24 cellular contexts compared by ENCODE assay signal in the genomic region with DNA sequence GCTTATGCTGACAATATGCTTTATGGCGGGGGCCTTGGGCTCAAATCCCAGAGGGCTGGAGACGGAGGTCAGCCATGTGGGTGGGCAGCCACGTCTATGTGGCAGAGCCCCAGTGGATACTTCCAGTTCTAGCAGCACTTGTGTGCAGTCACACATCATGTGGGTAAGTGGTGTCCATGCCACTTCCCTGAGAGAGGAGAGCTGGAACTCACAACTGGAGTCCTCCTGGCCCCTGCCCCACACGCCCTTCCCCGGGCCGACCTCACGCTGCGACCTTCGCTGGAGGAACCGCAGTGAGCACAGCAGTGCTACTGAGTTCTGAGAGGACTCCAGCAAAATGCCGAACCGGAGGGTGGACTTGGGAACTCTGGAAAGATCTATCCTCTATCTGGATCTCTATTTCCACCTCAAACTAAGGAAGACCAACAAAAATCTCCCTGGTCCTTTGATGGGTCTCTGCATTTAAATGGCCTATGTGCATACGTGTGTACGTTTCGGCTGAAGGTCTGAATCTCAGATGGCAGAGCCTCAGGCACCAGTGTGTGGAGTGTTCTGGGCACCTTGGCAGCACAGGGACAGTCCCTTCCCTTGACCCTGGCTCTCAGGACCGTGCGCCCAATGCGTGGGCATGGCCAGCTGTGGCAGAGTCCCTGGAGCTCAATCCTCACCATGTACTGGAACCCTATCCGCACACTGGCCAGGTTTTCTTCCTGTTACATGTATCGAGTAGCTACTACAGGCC. TPM values are rescaled to one million over a fixed set of nuclear protein-coding genes. Genes with fewer than 3 reads are reported as not detected.
DNase-seq lines count a peak whose midpoint lies in the region; ATAC-seq, FAIRE-seq and TF ChIP-seq lines count a peak whose summit lies in the region.
"Had no signal": no experiment of that assay in that cellular context is flagged by ENCODE, and none has a peak within 500 bp of the region (broad histone marks: within the 10 kb centered on the region; RNA-seq: fewer than 3 reads in every experiment).

No MANE protein-coding gene starts in this region.

- H3K4me3 Mint-ChIP-seq in nephron progenitor cell: no peak overlapping the region
- no peak overlapping the region for H3K4me3 Mint-ChIP-seq in activated T-cell treated with anti-CD3 and anti-CD28 coated beads, Interleukin-2, amount 50 U/mL, for 72 hours
- H3K4me3 Mint-ChIP-seq: CD4-positive, alpha-beta memory T cell; GM23338; HFFc6 had no signal

- no peak overlapping the region for H2AFZ ChIP-seq in osteoblast (ENCODE audit: low read length)
- H2AFZ ChIP-seq: GM23338 had no signal

- 88% methylated on average over 20 of the region's 20 CpGs for WGBS in right cardiac atrium

- H3K27me3 Mint-ChIP-seq in nephron progenitor cell (ENCODE audit: low read depth, poor library complexity): peaks cover 32% of the 10 kb centered on the region
- H3K27me3 Mint-ChIP-seq in activated T-cell treated with anti-CD3 and anti-CD28 coated beads, Interleukin-2, amount 50 U/mL, for 72 hours (ENCODE audit: low read depth): peaks cover 29% of the 10 kb centered on the region

- H3K27ac ChIP-seq in RWPE2 (ENCODE audit: poor library complexity, severe bottlenecking): no peak overlapping the region
- no peak overlapping the region for H3K27ac ChIP-seq in osteoblast (ENCODE audit: low read depth, low read length)
- H3K27ac ChIP-seq in right cardiac atrium (ENCODE audit: low read length): no peak overlapping the region
- H3K27ac ChIP-seq: A549 had no signal

- H4K20me1 ChIP-seq in osteoblast (ENCODE audit: insufficient read depth, low read length): no peaks in the 10 kb centered on the region

- ATAC-seq in RWPE2 (ENCODE audit: low read depth) (no peak), right cardiac atrium (no peak)
- ATAC-seq in activated T-cell treated with anti-CD3 and anti-CD28 coated beads, Interleukin-2, amount 50 U/mL, for 72 hours (replicated peaks in 1 of 2): no peak
- ATAC-seq: A549, GM23338 had no signal

- no peak overlapping the region for H3K4me2 ChIP-seq in osteoblast (ENCODE audit: insufficient read depth, low read length)
- H3K4me2 ChIP-seq: A549, GM23338 had no signal

- H3K4me1 ChIP-seq in RWPE2 (ENCODE audit: insufficient read depth, poor library complexity, severe bottlenecking): no peaks in the 10 kb centered on the region
- H3K4me1 ChIP-seq in osteoblast (ENCODE audit: insufficient read depth, low read length): peaks cover 4% of the 10 kb centered on the region
- no peaks in the 10 kb centered on the region for H3K4me1 ChIP-seq in right cardiac atrium (ENCODE audit: control insufficient read depth, insufficient read depth, low read length)
- H3K4me1 ChIP-seq: A549, HAP-1 had no signal

- H3K79me2 ChIP-seq in osteoblast (ENCODE audit: insufficient read depth, low read length): no peaks in the 10 kb centered on the region

- intact Hi-C loops in right cardiac atrium (cut with DNase I): no loop called here

- H3K9me3 Mint-ChIP-seq in nephron progenitor cell: no peaks in the 10 kb centered on the region
- H3K9me3 Mint-ChIP-seq in activated T-cell treated with anti-CD3 and anti-CD28 coated beads, Interleukin-2, amount 50 U/mL, for 72 hours: no peaks in the 10 kb centered on the region
- H3K9me3 Mint-ChIP-seq: CD4-positive, alpha-beta memory T cell; GM23338; HFFc6 had no signal

- H3K4me3 ChIP-seq in RWPE2 (ENCODE audit: severe bottlenecking) (no peak overlapping the region), osteoblast (ENCODE audit: insufficient read depth, low read length) (no peak overlapping the region), right cardiac atrium (ENCODE audit: low read length) (no peak overlapping the region)
- H3K4me3 ChIP-seq: A549, GM23338, HAP-1 had no signal

- peak; percentile 78 for FAIRE-seq in HTR-8/SVneo (lab: Jason Lieb, UNC)
- FAIRE-seq: A549, GM12891, GM18507, H54 had no signal

- H3K9me3 ChIP-seq in RWPE2 (ENCODE audit: severe bottlenecking) (no peaks in the 10 kb centered on the region), osteoblast (ENCODE audit: low read depth, low read length) (no peaks in the 10 kb centered on the region), right cardiac atrium (ENCODE audit: control insufficient read depth, low read length) (no peaks in the 10 kb centered on the region)
- H3K9me3 ChIP-seq: A549, HAP-1 had no signal

- H3K36me3 ChIP-seq in RWPE2 (ENCODE audit: low read depth) (no peaks in the 10 kb centered on the region), osteoblast (ENCODE audit: insufficient read depth, low read length) (no peaks in the 10 kb centered on the region)
- H3K36me3 ChIP-seq: HAP-1 had no signal

- DNase-seq in HTR-8/SVneo (ENCODE audit: insufficient read length, low spot score): no peak
- peak; percentile 79 for DNase-seq in RWPE2 (ENCODE audit: low spot score)
- DNase-seq in nephron progenitor cell: no peak
- peak; percentile 72 for DNase-seq in osteoblast (ENCODE audit: insufficient read length, low spot score, missing footprints)
- no peak for DNase-seq in nucleus accumbens (lab: John Stamatoyannopoulos, UW)
- DNase-seq in activated T-cell treated with anti-CD3 and anti-CD28 coated beads, Interleukin-2, amount 50 U/mL, for 72 hours: no peak
- DNase-seq in right cardiac atrium: no peak
- DNase-seq: 8988T; ACHN; C1 segment of cervical spinal cord; Calu3; CD4-positive, alpha-beta memory T cell; COR-L47; DMS53; DMS79 treated with DMSO at 0.1 percent for 48 hours; GF-D8; HFFc6 had no signal

- H3K36me3 Mint-ChIP-seq in nephron progenitor cell (ENCODE audit: low read depth): no peaks in the 10 kb centered on the region
- no peaks in the 10 kb centered on the region for H3K36me3 Mint-ChIP-seq in activated T-cell treated with anti-CD3 and anti-CD28 coated beads, Interleukin-2, amount 50 U/mL, for 72 hours (ENCODE audit: insufficient read depth in 2 of 2)
- H3K36me3 Mint-ChIP-seq: CD4-positive, alpha-beta memory T cell had no signal

- peak overlapping the region; percentile 19 for H3K27ac Mint-ChIP-seq in nephron progenitor cell
- no peak overlapping the region for H3K27ac Mint-ChIP-seq in activated T-cell treated with anti-CD3 and anti-CD28 coated beads, Interleukin-2, amount 50 U/mL, for 72 hours
- H3K27ac Mint-ChIP-seq: CD4-positive, alpha-beta memory T cell; GM23338; HFFc6 had no signal

- H3K4me1 Mint-ChIP-seq in nephron progenitor cell: peaks cover 4% of the 10 kb centered on the region
- H3K4me1 Mint-ChIP-seq in activated T-cell treated with anti-CD3 and anti-CD28 coated beads, Interleukin-2, amount 50 U/mL, for 72 hours (ENCODE audit: low read depth): no peaks in the 10 kb centered on the region
- H3K4me1 Mint-ChIP-seq: CD4-positive, alpha-beta memory T cell had no signal

- TF ChIP-seq CTCF in RWPE2 (IDR thresholded peaks at IDR 0.05; ENCODE audit: poor library complexity, severe bottlenecking) (no peak), nephron progenitor cell (IDR thresholded peaks at IDR 0.05) (no peak), osteoblast (IDR thresholded peaks at IDR 0.05; ENCODE audit: extremely low read depth, low read depth, low read length) (no peak)

- H3K27me3 ChIP-seq in RWPE2 (ENCODE audit: insufficient read depth, poor library complexity, severe bottlenecking): peaks cover 62% of the 10 kb centered on the region
- peaks cover 31% of the 10 kb centered on the region for H3K27me3 ChIP-seq in osteoblast (ENCODE audit: insufficient read depth, low read length)
- no peaks in the 10 kb centered on the region for H3K27me3 ChIP-seq in right cardiac atrium (ENCODE audit: control insufficient read depth, insufficient read depth)

RNA-seq across cellular contexts. Expression of a gene that starts 55.4 kb away (rescaled TPM):
- 0.72 and 1.5 TPM in 2 replicates for total RNA-seq in osteoblast
- 1 to 10 TPM; 2.3 to 2.5 TPM for total RNA-seq in activated T-cell treated with anti-CD3 and anti-CD28 coated beads, Interleukin-2, amount 50 U/mL, for 72 hours
- total RNA-seq in right cardiac atrium: under 1 TPM; 0.42 to 0.74 (median 0.50) TPM
- 0.32 TPM for polyA plus RNA-seq in right cardiac atrium
- total RNA-seq: G401 had no signal
- polyA plus RNA-seq: A549; CD4-positive, alpha-beta memory T cell had no signal

RNA-seq across cellular contexts. Expression of a gene that starts 57.2 kb away (rescaled TPM):
- 366 and 374 TPM in 2 replicates for total RNA-seq in osteoblast
- 100 to 1,000 TPM; 781 to 820 TPM for total RNA-seq in activated T-cell treated with anti-CD3 and anti-CD28 coated beads, Interleukin-2, amount 50 U/mL, for 72 hours
- total RNA-seq in right cardiac atrium: 1,000 to 10,000 TPM; 1,230 to 1,665 (median 1,377) TPM
- polyA plus RNA-seq in right cardiac atrium: 1,885 TPM

Comparison
In these comparisons a context has a peak if more than half of its experiments do, and no peak if none do; other contexts are left out.
1. DNase-seq: peak in RWPE2 (single experiment) and osteoblast (single experiment); none in HTR-8/SVneo (single experiment), nephron progenitor cell (single experiment), nucleus accumbens (0 of 56), activated T-cell treated with anti-CD3 and anti-CD28 coated beads, Interleukin-2, amount 50 U/mL, for 72 hours (0 of 2) and right cardiac atrium (0 of 3).